ENCODE assay signal across 8 cellular contexts in the genomic region with DNA sequence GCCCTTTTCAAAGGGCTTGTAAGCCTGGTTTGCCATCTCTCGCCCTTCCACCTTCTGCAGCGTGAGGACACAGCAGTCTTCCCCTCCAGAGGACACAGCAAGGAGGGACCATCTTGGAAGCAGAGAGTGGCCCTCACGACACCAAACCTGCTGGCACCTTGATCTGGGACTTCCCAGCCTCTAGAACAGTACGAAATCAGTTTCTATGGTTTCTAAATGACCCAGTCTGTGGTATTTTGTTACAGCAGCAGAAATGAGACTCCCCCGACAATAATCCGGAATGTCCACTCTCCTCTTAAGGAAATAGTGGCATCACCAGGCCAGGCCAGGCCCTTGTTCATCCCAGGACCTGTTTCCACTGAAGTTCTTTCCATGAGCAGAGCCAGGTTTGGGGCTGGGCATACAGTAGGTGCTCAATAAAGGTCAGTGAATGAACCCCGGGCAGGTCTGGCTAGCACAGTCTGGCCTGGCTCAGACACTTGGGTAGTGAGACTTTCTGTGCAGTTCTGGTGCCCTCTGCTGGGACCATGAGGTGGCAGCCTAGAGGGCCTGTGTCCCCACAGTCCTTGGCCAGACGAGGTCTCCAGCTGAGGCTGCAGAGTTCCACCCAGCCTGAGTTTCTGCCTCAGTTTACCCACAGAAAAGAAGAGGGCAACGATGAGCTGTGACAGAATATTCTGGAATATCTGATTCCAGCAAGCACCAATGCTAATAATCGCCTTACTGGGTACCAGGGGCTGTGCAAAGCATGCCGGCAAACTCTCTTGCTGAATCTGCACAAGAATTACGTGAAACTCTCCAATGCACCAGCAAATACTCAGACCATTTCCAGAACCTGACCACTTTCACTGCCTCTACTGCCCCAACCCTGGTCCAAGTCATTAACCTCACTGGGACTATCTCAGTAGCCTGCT. TPM values are rescaled to one million over a fixed set of nuclear protein-coding genes. Genes with fewer than 3 reads are reported as not detected.
A peak's percentile ranks its signal among the peaks of the same experiment; 100 is the strongest.
DNase-seq lines count a peak whose midpoint lies in the region; ATAC-seq and TF ChIP-seq lines count a peak whose summit lies in the region.

No MANE protein-coding gene starts in this region.

- no peaks in the 10 kb centered on the region for H3K9me3 Mint-ChIP-seq in naive thymus-derived CD8-positive, alpha-beta T cell
- H3K9me3 Mint-ChIP-seq in stimulated activated naive B cell treated with anti-CD40 and anti-IgM and Interleukin-4, amounts not matched to agents 10 μg/mL and 1 μg/mL and 100 μg/mL, for 72 hours = no peaks in the 10 kb centered on the region

- peak; percentile 72 for ATAC-seq in HG03354 (IDR thresholded peaks at IDR 0.05; ENCODE audit: poor library complexity, severe bottlenecking, unreplicated experiment)
- peak; percentile 100 for ATAC-seq in naive thymus-derived CD8-positive, alpha-beta T cell
- peak; percentile 97 to 98 for ATAC-seq in stimulated activated naive B cell treated with anti-CD40 and anti-IgM and Interleukin-4, amounts not matched to agents 10 μg/mL and 1 μg/mL and 100 μg/mL, for 72 hours (replicated peaks)

- no peak overlapping the region for H3K4me3 Mint-ChIP-seq in naive thymus-derived CD8-positive, alpha-beta T cell
- no peak overlapping the region for H3K4me3 Mint-ChIP-seq in stimulated activated naive B cell treated with anti-CD40 and anti-IgM and Interleukin-4, amounts not matched to agents 10 μg/mL and 1 μg/mL and 100 μg/mL, for 72 hours

- H3K27ac Mint-ChIP-seq in naive thymus-derived CD8-positive, alpha-beta T cell = peak overlapping the region in 3 of 10 donors; percentile 20 to 37 (median 20)
- H3K27ac Mint-ChIP-seq in stimulated activated naive B cell treated with anti-CD40 and anti-IgM and Interleukin-4, amounts not matched to agents 10 μg/mL and 1 μg/mL and 100 μg/mL, for 72 hours = no peak overlapping the region

- peaks cover 0 to 7% (median 3%) of the 10 kb centered on the region in 3 donors for H3K36me3 Mint-ChIP-seq in naive thymus-derived CD8-positive, alpha-beta T cell
- peaks cover 0 to 3% of the 10 kb centered on the region in 2 donors for H3K36me3 Mint-ChIP-seq in stimulated activated naive B cell treated with anti-CD40 and anti-IgM and Interleukin-4, amounts not matched to agents 10 μg/mL and 1 μg/mL and 100 μg/mL, for 72 hours

- TF ChIP-seq POLR2A in erythroblast (IDR thresholded peaks at IDR 0.05; ENCODE audit: low read length) = no peak

- POLR2A ChIA-PET in naive thymus-derived CD8-positive, alpha-beta T cell (lab: Charles Lee) = interaction anchor here (0.6 to 2.4 kb wide), 4 partner anchors 78 to 117 kb away, joined by 3 to 5 read pairs (median 5); no protein-coding TSS in a partner anchor

- DNase-seq in activated gamma-delta T cell treated with Interleukin-2 at 50 U/mL for 16 hours (peak; percentile 74), activated gamma-delta T cell (lab: John Stamatoyannopoulos, UW) (no peak), NOMO-1 (lab: John Stamatoyannopoulos, UW; ENCODE audit: unreplicated experiment in 2 of 2) (peak; percentile 32 to 63), erythroblast (lab: John Stamatoyannopoulos, UW) (peak; percentile 72 to 86)
- peak; percentile 77 for DNase-seq in activated CD8-positive, alpha-beta memory T cell treated with anti-CD3 and anti-CD28 coated beads, Interleukin-2, amount 50 U/mL, for 4 hours
- peak; percentile 47 to 86 (median 70) for DNase-seq in naive thymus-derived CD8-positive, alpha-beta T cell
- DNase-seq in stimulated activated naive B cell treated with anti-CD40 and anti-IgM and Interleukin-4, amounts not matched to agents 10 μg/mL and 1 μg/mL and 100 μg/mL, for 72 hours = peak; percentile 71

- H3K27me3 Mint-ChIP-seq in naive thymus-derived CD8-positive, alpha-beta T cell = no peaks in the 10 kb centered on the region
- no peaks in the 10 kb centered on the region for H3K27me3 Mint-ChIP-seq in stimulated activated naive B cell treated with anti-CD40 and anti-IgM and Interleukin-4, amounts not matched to agents 10 μg/mL and 1 μg/mL and 100 μg/mL, for 72 hours

- peaks cover 0 to 14% (median 5%) of the 10 kb centered on the region in 4 donors for H3K4me1 Mint-ChIP-seq in naive thymus-derived CD8-positive, alpha-beta T cell
- peaks cover 19 to 31% of the 10 kb centered on the region in 2 donors for H3K4me1 Mint-ChIP-seq in stimulated activated naive B cell treated with anti-CD40 and anti-IgM and Interleukin-4, amounts not matched to agents 10 μg/mL and 1 μg/mL and 100 μg/mL, for 72 hours

RNA-seq across cellular contexts. Expression of a gene that starts 14.0 kb away (rescaled TPM):
- 1 to 10 TPM; 6.2 to 7.0 TPM for total RNA-seq in naive thymus-derived CD8-positive, alpha-beta T cell
- polyA plus RNA-seq in naive thymus-derived CD8-positive, alpha-beta T cell = 1 to 10 TPM in 1 of 3 donors, under 1 TPM in 2; 0.45 to 1.4 (median 0.80) TPM

RNA-seq across cellular contexts. Expression of a gene that starts 22.8 kb away (rescaled TPM):
- 10 to 100 TPM; 35.1 TPM for total RNA-seq in naive thymus-derived CD8-positive, alpha-beta T cell
- 10 to 100 TPM in 2 of 3 donors, 1 to 10 TPM in 1; 7.7 to 15.9 (median 15.4) TPM for polyA plus RNA-seq in naive thymus-derived CD8-positive, alpha-beta T cell

RNA-seq across cellular contexts. Expression of a gene that starts 28.2 kb away (rescaled TPM):
- total RNA-seq in naive thymus-derived CD8-positive, alpha-beta T cell = 100 to 1,000 TPM; 183 TPM
- polyA plus RNA-seq in naive thymus-derived CD8-positive, alpha-beta T cell = 100 to 1,000 TPM; 209 to 256 (median 222) TPM

RNA-seq across cellular contexts. Expression of a gene that starts 56.3 kb away (rescaled TPM):
- total RNA-seq in naive thymus-derived CD8-positive, alpha-beta T cell = 10 to 100 TPM; 36.4 to 37.2 TPM
- 10 to 100 TPM; 15.2 to 19.4 (median 19.3) TPM for polyA plus RNA-seq in naive thymus-derived CD8-positive, alpha-beta T cell
